ENCODE assay signal across 16 cellular contexts in the genomic region with DNA sequence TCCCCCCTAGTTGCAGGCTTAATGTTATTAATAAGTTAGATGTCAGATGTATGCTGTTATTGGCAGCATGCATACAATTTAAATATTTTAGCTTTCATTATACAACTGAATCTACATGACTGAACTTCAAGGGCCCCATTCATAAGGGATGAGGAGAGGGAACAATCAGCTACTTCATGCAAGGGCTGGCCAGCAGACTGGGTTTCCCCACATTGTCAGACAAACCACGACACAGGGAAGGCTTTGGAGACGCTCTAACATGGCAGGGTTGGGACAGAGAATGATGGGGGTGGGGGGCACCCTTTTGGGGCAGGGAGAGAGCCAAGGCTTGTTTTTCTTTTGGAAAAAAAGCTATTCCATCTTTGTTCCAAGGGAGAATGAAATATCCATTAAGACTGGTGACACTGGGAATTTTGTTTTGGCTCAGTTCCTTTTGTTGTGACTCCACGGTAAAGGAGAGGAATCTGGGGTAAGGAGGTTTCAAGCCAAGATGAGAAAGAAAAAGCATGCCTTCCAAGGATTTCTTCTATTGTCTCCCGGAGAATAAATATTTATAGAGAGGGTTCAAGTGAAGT. TPM values are rescaled to one million over a fixed set of nuclear protein-coding genes. Genes with fewer than 3 reads are reported as not detected.
DNase-seq lines count a peak whose midpoint lies in the region; ATAC-seq and TF ChIP-seq lines count a peak whose summit lies in the region.
"Had no signal": no experiment of that assay in that cellular context is flagged by ENCODE, and none has a peak within 500 bp of the region (broad histone marks: within the 10 kb centered on the region; RNA-seq: fewer than 3 reads in every experiment).

No MANE protein-coding gene starts in this region.

- peaks cover 26 to 34% of the 10 kb centered on the region in 2 donors for H3K36me3 Mint-ChIP-seq in activated T-cell treated with anti-CD3 and anti-CD28 coated beads, Interleukin-2, amount 50 U/mL, for 72 hours (ENCODE audit: insufficient read depth in 2 of 2)
- peaks cover 39 to 43% of the 10 kb centered on the region in 2 donors for H3K36me3 Mint-ChIP-seq in stimulated activated naive B cell treated with anti-CD40 and anti-IgM and Interleukin-4, amounts not matched to agents 10 μg/mL and 1 μg/mL and 100 μg/mL, for 72 hours

- no peak for ATAC-seq in activated T-cell treated with anti-CD3 and anti-CD28 coated beads, Interleukin-2, amount 50 U/mL, for 72 hours (replicated peaks in 1 of 2)
- no peak for ATAC-seq in stimulated activated naive B cell treated with anti-CD40 and anti-IgM and Interleukin-4, amounts not matched to agents 10 μg/mL and 1 μg/mL and 100 μg/mL, for 72 hours (replicated peaks)
- ATAC-seq in PC-3 (no peak), GM19467 (IDR thresholded peaks at IDR 0.05; ENCODE audit: unreplicated experiment) (no peak)
- ATAC-seq: left ventricle myocardium superior, right lobe of liver had no signal

- no TSS peak for BruUV-seq in PC-3 (replicated peaks; lab: Mats Ljungman, UMichigan)

- intact Hi-C loops in PC-3 (cut with micrococcal nuclease): no loop called here

- no peak for TF ChIP-seq CTCF in PC-3 (conservative IDR thresholded peaks at IDR 0.05; ENCODE audit: low read depth, low read length)

- no peak overlapping the region for H2AFZ ChIP-seq in PC-3 (ENCODE audit: low read length)
- H2AFZ ChIP-seq: PC-9 had no signal

- H3K79me2 ChIP-seq in PC-3 (ENCODE audit: low read length): no peaks in the 10 kb centered on the region

- H3K9me3 Mint-ChIP-seq in activated T-cell treated with anti-CD3 and anti-CD28 coated beads, Interleukin-2, amount 50 U/mL, for 72 hours: no peaks in the 10 kb centered on the region
- no peaks in the 10 kb centered on the region for H3K9me3 Mint-ChIP-seq in stimulated activated naive B cell treated with anti-CD40 and anti-IgM and Interleukin-4, amounts not matched to agents 10 μg/mL and 1 μg/mL and 100 μg/mL, for 72 hours

- no peak overlapping the region for H3K27ac ChIP-seq in PC-3 (ENCODE audit: low read length)
- H3K27ac ChIP-seq: PC-9, right lobe of liver, tibial nerve had no signal

- peak overlapping the region; percentile 64 for H3K27ac Mint-ChIP-seq in activated T-cell treated with anti-CD3 and anti-CD28 coated beads, Interleukin-2, amount 50 U/mL, for 72 hours
- H3K27ac Mint-ChIP-seq in stimulated activated naive B cell treated with anti-CD40 and anti-IgM and Interleukin-4, amounts not matched to agents 10 μg/mL and 1 μg/mL and 100 μg/mL, for 72 hours: peak overlapping the region; percentile 14

- DNase-seq in activated T-cell treated with anti-CD3 and anti-CD28 coated beads, Interleukin-2, amount 50 U/mL, for 72 hours: no peak
- DNase-seq in activated T-cell treated with anti-CD3 and anti-CD28 coated beads, Interleukin-2, amount 50 U/mL, for 48 hours: no peak
- DNase-seq in SK-MEL-5 (ENCODE audit: low read depth, low spot score) (peak; percentile 60), globus pallidus (ENCODE audit: low spot score) (peak; percentile 89), PC-3 (no peak), kidney glomerular epithelial cell (lab: John Stamatoyannopoulos, UW) (no peak)
- DNase-seq in stimulated activated naive B cell treated with anti-CD40 and anti-IgM and Interleukin-4, amounts not matched to agents 10 μg/mL and 1 μg/mL and 100 μg/mL, for 72 hours: no peak
- DNase-seq: Karpas-422; left ventricle myocardium superior; NCI-H1694 treated with DMSO at 0.1 percent for 48 hours; NCI-H446 treated with DMSO at 0.1 percent for 48 hours; PC-9; right lobe of liver; stimulated activated CD4-positive, alpha-beta T cell treated with anti-CD3 and anti-CD28 coated beads, Interleukin-2, amount 100 ng/mL, for 24 hours had no signal

- no peaks in the 10 kb centered on the region for H3F3A ChIP-seq in PC-3 (ENCODE audit: low read length, unreplicated experiment)

- no peaks in the 10 kb centered on the region for H3K9me2 ChIP-seq in PC-3 (replicated peaks; ENCODE audit: low read length)

- H3K4me2 ChIP-seq in PC-3 (ENCODE audit: low read length): no peak overlapping the region
- H3K4me2 ChIP-seq: PC-9 had no signal

- CTCF ChIA-PET in PC-3 (lab: Charles Lee): no interaction called here

- H3K9ac ChIP-seq in PC-3 (ENCODE audit: low read length): no peak overlapping the region

- no peaks in the 10 kb centered on the region for H4K20me1 ChIP-seq in PC-3 (ENCODE audit: low read length)

- H3K27me3 ChIP-seq in PC-3 (ENCODE audit: low read length): peaks cover 96% of the 10 kb centered on the region
- H3K27me3 ChIP-seq: right lobe of liver had no signal

- peaks cover 12% of the 10 kb centered on the region; the same call in 1 of the 2 replicates for H3K4me1 ChIP-seq in PC-3 (ENCODE audit: insufficient read depth, low read length)

- H3K4me3 ChIP-seq in PC-3 (ENCODE audit: low read length): no peak overlapping the region
- H3K4me3 ChIP-seq: PC-9, right lobe of liver, tibial nerve had no signal

- in situ Hi-C loops in SK-MEL-5 (cut with HindIII; ENCODE audit: low pct_unique_long_range_greater_than_20kb, low sequenced_read_pairs): no loop called here

- H3K27me3 Mint-ChIP-seq in activated T-cell treated with anti-CD3 and anti-CD28 coated beads, Interleukin-2, amount 50 U/mL, for 72 hours (ENCODE audit: low read depth): no peaks in the 10 kb centered on the region
- H3K27me3 Mint-ChIP-seq in stimulated activated naive B cell treated with anti-CD40 and anti-IgM and Interleukin-4, amounts not matched to agents 10 μg/mL and 1 μg/mL and 100 μg/mL, for 72 hours: no peaks in the 10 kb centered on the region

- peaks cover 60% of the 10 kb centered on the region for H3K4me1 Mint-ChIP-seq in activated T-cell treated with anti-CD3 and anti-CD28 coated beads, Interleukin-2, amount 50 U/mL, for 72 hours (ENCODE audit: low read depth)
- H3K4me1 Mint-ChIP-seq in stimulated activated naive B cell treated with anti-CD40 and anti-IgM and Interleukin-4, amounts not matched to agents 10 μg/mL and 1 μg/mL and 100 μg/mL, for 72 hours: peaks cover 48 to 73% of the 10 kb centered on the region in 2 donors

- H3K9me3 ChIP-seq in PC-3 (ENCODE audit: low read length): no peaks in the 10 kb centered on the region
- H3K9me3 ChIP-seq: right lobe of liver, tibial nerve had no signal

- H3K36me3 ChIP-seq in PC-3 (ENCODE audit: low read depth, low read length): no peaks in the 10 kb centered on the region
- H3K36me3 ChIP-seq: right lobe of liver, tibial nerve had no signal

- H3K4me3 Mint-ChIP-seq in activated T-cell treated with anti-CD3 and anti-CD28 coated beads, Interleukin-2, amount 50 U/mL, for 72 hours: peak overlapping the region; percentile 27 to 31
- no peak overlapping the region for H3K4me3 Mint-ChIP-seq in stimulated activated naive B cell treated with anti-CD40 and anti-IgM and Interleukin-4, amounts not matched to agents 10 μg/mL and 1 μg/mL and 100 μg/mL, for 72 hours

- POLR2A ChIA-PET in PC-3 (lab: Charles Lee; ENCODE audit: unreplicated experiment): no interaction called here

RNA-seq across cellular contexts. Expression of a gene that starts 5.5 kb away (rescaled TPM):
- 100 to 1,000 TPM; 221 to 338 TPM for total RNA-seq in activated T-cell treated with anti-CD3 and anti-CD28 coated beads, Interleukin-2, amount 50 U/mL, for 72 hours
- 4.5 and 5.7 TPM in 2 replicates for total RNA-seq in SK-MEL-5 (2014; rRNA removed; shearing (Covaris generic))
- polyA plus RNA-seq in SK-MEL-5 (2015; cell fraction: cytosol; rRNA removed): 0.18 and 1.2 TPM in 2 replicates
- 0.64 TPM in 1 of 2 replicates, not detected in the other for polyA plus RNA-seq in SK-MEL-5 (2015; cell fraction: nucleus; rRNA removed)
- total RNA-seq in PC-3 (2014; rRNA removed): 2.1 TPM in 1 of 2 replicates, not detected in the other

Comparison
In these comparisons a context has a peak if more than half of its experiments do, and no peak if none do; other contexts are left out.
1. DNase-seq: peak in SK-MEL-5 (single experiment) and globus pallidus (single experiment); none in activated T-cell treated with anti-CD3 and anti-CD28 coated beads, Interleukin-2, amount 50 U/mL, for 72 hours (0 of 2), activated T-cell treated with anti-CD3 and anti-CD28 coated beads, Interleukin-2, amount 50 U/mL, for 48 hours (0 of 2), stimulated activated naive B cell treated with anti-CD40 and anti-IgM and Interleukin-4, amounts not matched to agents 10 μg/mL and 1 μg/mL and 100 μg/mL, for 72 hours (single experiment), PC-3 (single experiment) and kidney glomerular epithelial cell (single experiment).
2. H3K4me3 Mint-ChIP-seq: peak in activated T-cell treated with anti-CD3 and anti-CD28 coated beads, Interleukin-2, amount 50 U/mL, for 72 hours (2 of 2); none in stimulated activated naive B cell treated with anti-CD40 and anti-IgM and Interleukin-4, amounts not matched to agents 10 μg/mL and 1 μg/mL and 100 μg/mL, for 72 hours (0 of 2).
3. RNA of a gene that starts 5.5 kb away (total RNA-seq): 221 to 338 TPM in activated T-cell treated with anti-CD3 and anti-CD28 coated beads, Interleukin-2, amount 50 U/mL, for 72 hours; 4.5 to 5.7 TPM in SK-MEL-5 and 2.1 TPM in PC-3; every median in the first group is over 10 times any median in the second.